Comparison of ENCODE assay signal across 8 cellular contexts in genomic region chr21:5154641-5154982, GRCh38.
DNase-seq lines count a peak whose midpoint lies in the region; ATAC-seq and TF ChIP-seq lines count a peak whose summit lies in the region.
"Not testable (repeated sequence)": the region's sequence is repeated elsewhere in the genome, so short reads cannot be mapped to it uniquely, and the experiment has no call there.

No MANE protein-coding gene starts in this region.

- DNase-seq in GM04503 (ENCODE audit: low read depth) = peak; percentile 15
- DNase-seq in HAP-1 (ENCODE audit: low spot score in 2 of 2) = peak; percentile 12 to 82
- DNase-seq in HT1080 (ENCODE audit: low read depth) = peak; percentile 68
- DNase-seq in activated CD4-positive, alpha-beta T cell treated with anti-CD3 and anti-CD28 coated beads for 48 hours = peak; percentile 89
- peak; percentile 78 for DNase-seq in brain microvascular endothelial cell
- peak; percentile 86 to 95 (median 93) for DNase-seq in right cardiac atrium
- DNase-seq in posterior vena cava (ENCODE audit: low spot score) = peak; percentile 95
- DNase-seq in stimulated activated effector memory CD8-positive, alpha-beta T cell treated with anti-CD3 and anti-CD28 coated beads, Interleukin-12 subunit alpha, Interleukin-12 subunit beta, amount 100 ng/mL, for 72 hours (ENCODE audit: low spot score in 2 of 2) = peak; percentile 88 to 95

- intact Hi-C loops in right cardiac atrium (cut with DNase I); posterior vena cava (cut with DNase I): not testable (repeated sequence)

- not testable (repeated sequence) for H3K27ac ChIP-seq in brain microvascular endothelial cell; right cardiac atrium (ENCODE audit: low read length)

- H3K4me3 ChIP-seq in HAP-1 = not testable (repeated sequence)
- H3K4me3 ChIP-seq in brain microvascular endothelial cell (ENCODE audit: low read depth, low read length) = peak overlapping the region; percentile 36
- peak overlapping the region; percentile 38 for H3K4me3 ChIP-seq in right cardiac atrium (ENCODE audit: low read length)

- not testable (repeated sequence) for H3K36me3 Mint-ChIP-seq in stimulated activated effector memory CD8-positive, alpha-beta T cell treated with anti-CD3 and anti-CD28 coated beads, Interleukin-12 subunit alpha, Interleukin-12 subunit beta, amount 100 ng/mL, for 72 hours

- H3K4me3 Mint-ChIP-seq in stimulated activated effector memory CD8-positive, alpha-beta T cell treated with anti-CD3 and anti-CD28 coated beads, Interleukin-12 subunit alpha, Interleukin-12 subunit beta, amount 100 ng/mL, for 72 hours = not testable (repeated sequence)

- not testable (repeated sequence) for H3K4me1 Mint-ChIP-seq in stimulated activated effector memory CD8-positive, alpha-beta T cell treated with anti-CD3 and anti-CD28 coated beads, Interleukin-12 subunit alpha, Interleukin-12 subunit beta, amount 100 ng/mL, for 72 hours

- H3K4me1 ChIP-seq in HAP-1; right cardiac atrium (ENCODE audit: control insufficient read depth, insufficient read depth, low read length): not testable (repeated sequence)

- H3K9me3 ChIP-seq in HAP-1; right cardiac atrium (ENCODE audit: control insufficient read depth, low read length): not testable (repeated sequence)

- not testable (repeated sequence) for H3K36me3 ChIP-seq in HAP-1 (replicated peaks); brain microvascular endothelial cell (replicated peaks)

- H3K9me3 Mint-ChIP-seq in stimulated activated effector memory CD8-positive, alpha-beta T cell treated with anti-CD3 and anti-CD28 coated beads, Interleukin-12 subunit alpha, Interleukin-12 subunit beta, amount 100 ng/mL, for 72 hours = not testable (repeated sequence)

- WGBS in right cardiac atrium = under 1% methylated on average over 33 of the region's 50 CpGs

- TF ChIP-seq CTCF in brain microvascular endothelial cell (IDR thresholded peaks at IDR 0.05; ENCODE audit: low read depth, low read length, missing control alignments) = not testable (repeated sequence)

- H3K27me3 ChIP-seq in HAP-1 (ENCODE audit: low read depth); brain microvascular endothelial cell (replicated peaks); right cardiac atrium (ENCODE audit: control insufficient read depth, insufficient read depth): not testable (repeated sequence)

- in situ Hi-C loops in HAP-1 (cut with MboI; ENCODE audit: low sequenced_read_pairs); brain microvascular endothelial cell (cut with HindIII; ENCODE audit: low pct_ligation_motif_present, low sequenced_read_pairs): not testable (repeated sequence)

- peak; percentile 100 for ATAC-seq in right cardiac atrium
- ATAC-seq in stimulated activated effector memory CD8-positive, alpha-beta T cell treated with anti-CD3 and anti-CD28 coated beads, Interleukin-12 subunit alpha, Interleukin-12 subunit beta, amount 100 ng/mL, for 72 hours = peak; percentile 99

- not testable (repeated sequence) for H3K27ac Mint-ChIP-seq in stimulated activated effector memory CD8-positive, alpha-beta T cell treated with anti-CD3 and anti-CD28 coated beads, Interleukin-12 subunit alpha, Interleukin-12 subunit beta, amount 100 ng/mL, for 72 hours

Comparison
In these comparisons a context has a peak if more than half of its experiments do, and no peak if none do; other contexts are left out.
1. DNase-seq: peak in every context shown above with its lines; median percentile 95 in posterior vena cava; 93 in right cardiac atrium; 92 in stimulated activated effector memory CD8-positive, alpha-beta T cell treated with anti-CD3 and anti-CD28 coated beads, Interleukin-12 subunit alpha, Interleukin-12 subunit beta, amount 100 ng/mL, for 72 hours; 89 in activated CD4-positive, alpha-beta T cell treated with anti-CD3 and anti-CD28 coated beads for 48 hours; 78 in brain microvascular endothelial cell; 68 in HT1080; 47 in HAP-1; 15 in GM04503.